ENCODE assay signal across 18 cellular contexts in genomic region chr17:47224971-47225370, GRCh38. TPM values are rescaled to one million over a fixed set of nuclear protein-coding genes. Genes with fewer than 3 reads are reported as not detected.
DNase-seq lines count a peak whose midpoint lies in the region; ATAC-seq, FAIRE-seq and TF ChIP-seq lines count a peak whose summit lies in the region.
"Had no signal": no experiment of that assay in that cellular context is flagged by ENCODE, and none has a peak within 500 bp of the region (broad histone marks: within the 10 kb centered on the region; RNA-seq: fewer than 3 reads in every experiment).

No MANE protein-coding gene starts in this region.

- H3K27ac ChIP-seq in cardiac muscle cell, result peak overlapping the region; percentile 86
- H3K27ac ChIP-seq in left ventricle myocardium inferior (replicated peaks), result peak overlapping the region; percentile 93
- H3K27ac ChIP-seq: RWPE1 had no signal

- DNase-seq in cardiac muscle cell (ENCODE audit: low read depth in 1 of 2, low spot score in 1 of 2) (no peak), Right ventricle myocardium superior (no peak), left ventricle myocardium inferior (no peak), pulmonary artery endothelial cell (ENCODE audit: low read depth, low spot score) (peak; percentile 11), UCSD-AML1 (lab: John Stamatoyannopoulos, UW; ENCODE audit: unreplicated experiment) (no peak), frontal cortex (ENCODE audit: low spot score in 2 of 2) (no peak), NCI-H69 (lab: John Stamatoyannopoulos, UW) (no peak)
- DNase-seq: activated CD4-positive, CD25-positive, alpha-beta regulatory T cell; activated T-cell treated with anti-CD3 and anti-CD28 coated beads, Interleukin-2, amount 50 U/mL, for 72 hours; hippocampal formation; naive B cell; NCI-H2227 treated with DMSO at 0.1 percent for 48 hours; stimulated activated CD4-positive, alpha-beta T cell treated with anti-CD3 and anti-CD28 coated beads, Interleukin-2, amount 100 ng/mL, for 24 hours; stimulated activated naive CD8-positive, alpha-beta T cell treated with anti-CD3 and anti-CD28 coated beads, Interleukin-15, amount 100 ng/mL, for 72 hours had no signal

- H3K4me1 ChIP-seq in cardiac muscle cell (ENCODE audit: low read depth) (peaks cover 47% of the 10 kb centered on the region), left ventricle myocardium inferior (peaks cover 56% of the 10 kb centered on the region)

- TF ChIP-seq CTCF in cardiac muscle cell (IDR thresholded peaks at IDR 0.05; ENCODE audit: low read depth, low read length) (no peak), left ventricle myocardium inferior (IDR thresholded peaks at IDR 0.05; ENCODE audit: borderline replicate concordance) (no peak)

- no peak for FAIRE-seq in frontal cortex (lab: Jason Lieb, UNC)

- ATAC-seq in Right ventricle myocardium superior (ENCODE audit: poor library complexity) (no peak), HG02973 (IDR thresholded peaks at IDR 0.05; ENCODE audit: unreplicated experiment) (no peak)
- ATAC-seq: activated T-cell treated with anti-CD3 and anti-CD28 coated beads, Interleukin-2, amount 50 U/mL, for 72 hours; stimulated activated naive CD8-positive, alpha-beta T cell treated with anti-CD3 and anti-CD28 coated beads, Interleukin-15, amount 100 ng/mL, for 72 hours had no signal

- H3K36me3 ChIP-seq in cardiac muscle cell, result peaks cover 40% of the 10 kb centered on the region
- H3K36me3 ChIP-seq in left ventricle myocardium inferior, result no peaks in the 10 kb centered on the region

- H3K27me3 ChIP-seq in cardiac muscle cell (no peaks in the 10 kb centered on the region), left ventricle myocardium inferior (ENCODE audit: low read depth) (no peaks in the 10 kb centered on the region)

- no peak overlapping the region for H3K4me3 ChIP-seq in cardiac muscle cell
- H3K4me3 ChIP-seq in left ventricle myocardium inferior, result no peak overlapping the region

- no peaks in the 10 kb centered on the region for H3K9me3 ChIP-seq in cardiac muscle cell (ENCODE audit: low read depth)
- no peaks in the 10 kb centered on the region for H3K9me3 ChIP-seq in left ventricle myocardium inferior (replicated peaks)

- intact Hi-C loops in Right ventricle myocardium superior (cut with DNase I), result no loop called here
- intact Hi-C loops in left ventricle myocardium inferior (cut with micrococcal nuclease), result no loop called here

RNA-seq across cellular contexts. Expression of gene MYL4, which starts 15.8 kb away (rescaled TPM):
- total RNA-seq in cardiac muscle cell, result 2,925 and 5,217 TPM in 2 replicates
- 3,500 and 5,148 TPM in 2 replicates for polyA plus RNA-seq in cardiac muscle cell
- 219 TPM for total RNA-seq in Right ventricle myocardium superior
- total RNA-seq in left ventricle myocardium inferior, result 809 TPM
- total RNA-seq in pulmonary artery endothelial cell, result 0.33 and 0.81 TPM in 2 replicates
- total RNA-seq in frontal cortex, result 4.1 TPM
- total RNA-seq: A172; activated T-cell treated with anti-CD3 and anti-CD28 coated beads, Interleukin-2, amount 50 U/mL, for 72 hours; Daoy had no signal

RNA-seq across cellular contexts. Expression of gene ITGB3, which starts 28.7 kb away (rescaled TPM):
- 11.8 and 20.0 TPM in 2 replicates for total RNA-seq in cardiac muscle cell
- 4.6 and 6.9 TPM in 2 replicates for polyA plus RNA-seq in cardiac muscle cell
- 2.7 TPM for total RNA-seq in Right ventricle myocardium superior
- 3.3 TPM for total RNA-seq in left ventricle myocardium inferior
- total RNA-seq in pulmonary artery endothelial cell, result 96.8 and 104 TPM in 2 replicates
- 1.2 TPM for total RNA-seq in frontal cortex
- total RNA-seq: A172; activated T-cell treated with anti-CD3 and anti-CD28 coated beads, Interleukin-2, amount 50 U/mL, for 72 hours had no signal

RNA-seq across cellular contexts. Expression of gene CDC27, which starts 35.9 kb away (rescaled TPM):
- total RNA-seq in cardiac muscle cell (54.5 and 85.4 TPM in 2 replicates), Right ventricle myocardium superior (69.4 TPM), left ventricle myocardium inferior (92.4 TPM), pulmonary artery endothelial cell (178 and 195 TPM in 2 replicates), frontal cortex (153 TPM)
- polyA plus RNA-seq in cardiac muscle cell, result 52.9 and 68.8 TPM in 2 replicates

Comparison
In these comparisons a context has a peak if more than half of its experiments do, and no peak if none do; other contexts are left out.
1. RNA of gene MYL4, which starts 15.8 kb away (total RNA-seq): 2,925 to 5,217 TPM in cardiac muscle cell, 809 TPM in left ventricle myocardium inferior (single experiment) and 219 TPM in Right ventricle myocardium superior (single experiment); 4.1 TPM in frontal cortex (single experiment) and 0.33 to 0.81 TPM in pulmonary artery endothelial cell; every median in the first group is over 10 times any median in the second.